Comparison of ENCODE assay signal across 13 cellular contexts in genomic region chr2:235951980-235952379, GRCh38.
A peak's percentile ranks its signal among the peaks of the same experiment; 100 is the strongest.
DNase-seq lines count a peak whose midpoint lies in the region; ATAC-seq lines count a peak whose summit lies in the region.
"Had no signal": no experiment of that assay in that cellular context is flagged by ENCODE, and none has a peak within 500 bp of the region (broad histone marks: within the 10 kb centered on the region; RNA-seq: fewer than 3 reads in every experiment).

No MANE protein-coding gene starts in this region.

- intact Hi-C loops in activated CD4-positive, alpha-beta T cell treated with anti-CD3 and anti-CD28 coated beads for 36 hours (cut with DNase I, micrococcal nuclease), result no loop called here

- POLR2A ChIA-PET in activated CD4-positive, alpha-beta T cell treated with anti-CD3 and anti-CD28 coated beads for 36 hours (lab: Charles Lee), result no interaction called here
- POLR2A ChIA-PET in activated CD8-positive, alpha-beta T cell treated with anti-CD3 and anti-CD28 coated beads, Interleukin-2, amount 10 ng/mL, durations not matched to agents 7 days and 5 days (lab: Charles Lee), result no interaction called here

- peak; percentile 91 for ATAC-seq in activated CD4-positive, alpha-beta T cell treated with anti-CD3 and anti-CD28 coated beads for 36 hours
- ATAC-seq in activated CD8-positive, alpha-beta T cell treated with anti-CD3 and anti-CD28 coated beads, Interleukin-2, amount 10 ng/mL, durations not matched to agents 7 days and 5 days, result peak; percentile 94
- ATAC-seq in HG02571 (IDR thresholded peaks at IDR 0.05; ENCODE audit: unreplicated experiment) (no peak), HG02763 (IDR thresholded peaks at IDR 0.05; ENCODE audit: unreplicated experiment) (no peak)
- ATAC-seq: WTC11 had no signal

- CTCF ChIA-PET in activated CD4-positive, alpha-beta T cell treated with anti-CD3 and anti-CD28 coated beads for 36 hours (lab: Charles Lee), result interaction anchor here (0.6 to 1.2 kb wide), 3 partner anchors 9 to 92 kb away, joined by 3 to 4 read pairs (median 3); no protein-coding TSS in a partner anchor
- CTCF ChIA-PET in activated CD8-positive, alpha-beta T cell treated with anti-CD3 and anti-CD28 coated beads, Interleukin-2, amount 10 ng/mL, durations not matched to agents 7 days and 5 days (lab: Charles Lee), result no interaction called here

- no peaks in the 10 kb centered on the region for H3K36me3 Mint-ChIP-seq in activated CD4-positive, alpha-beta T cell treated with anti-CD3 and anti-CD28 coated beads for 36 hours (ENCODE audit: low read depth)
- no peaks in the 10 kb centered on the region for H3K36me3 Mint-ChIP-seq in activated CD8-positive, alpha-beta T cell treated with anti-CD3 and anti-CD28 coated beads, Interleukin-2, amount 10 ng/mL, durations not matched to agents 7 days and 5 days (ENCODE audit: low read depth)
- H3K36me3 Mint-ChIP-seq: WTC11 had no signal

- H3K9me3 Mint-ChIP-seq in activated CD4-positive, alpha-beta T cell treated with anti-CD3 and anti-CD28 coated beads for 36 hours (ENCODE audit: low read depth), result no peaks in the 10 kb centered on the region
- H3K9me3 Mint-ChIP-seq in activated CD8-positive, alpha-beta T cell treated with anti-CD3 and anti-CD28 coated beads, Interleukin-2, amount 10 ng/mL, durations not matched to agents 7 days and 5 days (ENCODE audit: insufficient read depth), result no peaks in the 10 kb centered on the region
- H3K9me3 Mint-ChIP-seq: dendritic cell treated with granulocyte-macrophage colony-stimulating factor and Interleukin-4, amounts not matched to agents 40 ng/mL and 50 ng/mL, for 4 days; HFFc6; WTC11 had no signal

- peak; percentile 65 for DNase-seq in activated CD4-positive, alpha-beta T cell treated with anti-CD3 and anti-CD28 coated beads for 36 hours
- no peak for DNase-seq in activated CD4-positive, alpha-beta T cell treated with anti-CD3 and anti-CD28 coated beads, Interleukin-2, amount 50 U/mL, for 4 hours
- peak; percentile 52 for DNase-seq in KBM-7
- peak; percentile 80 for DNase-seq in activated CD8-positive, alpha-beta T cell treated with anti-CD3 and anti-CD28 coated beads, Interleukin-2, amount 10 ng/mL, durations not matched to agents 7 days and 5 days
- DNase-seq in kidney tubule cell (ENCODE audit: low spot score), result peak; percentile 14
- DNase-seq in dermis blood vessel endothelial cell, result no peak
- DNase-seq: HFFc6, NCI-H510A treated with DMSO at 0.1 percent for 48 hours, SHP77 had no signal

- H3K4me1 Mint-ChIP-seq in activated CD4-positive, alpha-beta T cell treated with anti-CD3 and anti-CD28 coated beads for 36 hours, result peaks cover 19% of the 10 kb centered on the region
- H3K4me1 Mint-ChIP-seq in activated CD8-positive, alpha-beta T cell treated with anti-CD3 and anti-CD28 coated beads, Interleukin-2, amount 10 ng/mL, durations not matched to agents 7 days and 5 days (ENCODE audit: low read depth), result peaks cover 14% of the 10 kb centered on the region

- H3K27me3 Mint-ChIP-seq in activated CD4-positive, alpha-beta T cell treated with anti-CD3 and anti-CD28 coated beads for 36 hours, result peaks cover 29% of the 10 kb centered on the region
- H3K27me3 Mint-ChIP-seq in activated CD8-positive, alpha-beta T cell treated with anti-CD3 and anti-CD28 coated beads, Interleukin-2, amount 10 ng/mL, durations not matched to agents 7 days and 5 days (ENCODE audit: low read depth), result peaks cover 28% of the 10 kb centered on the region

- no peak overlapping the region for H3K27ac Mint-ChIP-seq in activated CD4-positive, alpha-beta T cell treated with anti-CD3 and anti-CD28 coated beads for 36 hours
- H3K27ac Mint-ChIP-seq in activated CD8-positive, alpha-beta T cell treated with anti-CD3 and anti-CD28 coated beads, Interleukin-2, amount 10 ng/mL, durations not matched to agents 7 days and 5 days, result no peak overlapping the region
- H3K27ac Mint-ChIP-seq: dendritic cell treated with granulocyte-macrophage colony-stimulating factor and Interleukin-4, amounts not matched to agents 40 ng/mL and 50 ng/mL, for 4 days; HFFc6; WTC11 had no signal

- in situ Hi-C loops in KBM-7 (cut with MboI; ENCODE audit: low pct_unique_long_range_greater_than_20kb, low sequenced_read_pairs), result no loop called here

- H3K4me3 Mint-ChIP-seq in activated CD4-positive, alpha-beta T cell treated with anti-CD3 and anti-CD28 coated beads for 36 hours, result no peak overlapping the region
- H3K4me3 Mint-ChIP-seq in activated CD8-positive, alpha-beta T cell treated with anti-CD3 and anti-CD28 coated beads, Interleukin-2, amount 10 ng/mL, durations not matched to agents 7 days and 5 days, result no peak overlapping the region
- H3K4me3 Mint-ChIP-seq: dendritic cell treated with granulocyte-macrophage colony-stimulating factor and Interleukin-4, amounts not matched to agents 40 ng/mL and 50 ng/mL, for 4 days; HFFc6; WTC11 had no signal

Comparison
In these comparisons a context has a peak if more than half of its experiments do, and no peak if none do; other contexts are left out.
1. DNase-seq: peak in activated CD4-positive, alpha-beta T cell treated with anti-CD3 and anti-CD28 coated beads for 36 hours (single experiment), KBM-7 (single experiment), activated CD8-positive, alpha-beta T cell treated with anti-CD3 and anti-CD28 coated beads, Interleukin-2, amount 10 ng/mL, durations not matched to agents 7 days and 5 days (single experiment) and kidney tubule cell (single experiment); none in activated CD4-positive, alpha-beta T cell treated with anti-CD3 and anti-CD28 coated beads, Interleukin-2, amount 50 U/mL, for 4 hours (0 of 2) and dermis blood vessel endothelial cell (single experiment).
2. ATAC-seq: peak in activated CD4-positive, alpha-beta T cell treated with anti-CD3 and anti-CD28 coated beads for 36 hours (single experiment) and activated CD8-positive, alpha-beta T cell treated with anti-CD3 and anti-CD28 coated beads, Interleukin-2, amount 10 ng/mL, durations not matched to agents 7 days and 5 days (single experiment); none in HG02571 (single experiment) and HG02763 (single experiment).